ENCODE assay signal across 25 cellular contexts in the genomic region with DNA sequence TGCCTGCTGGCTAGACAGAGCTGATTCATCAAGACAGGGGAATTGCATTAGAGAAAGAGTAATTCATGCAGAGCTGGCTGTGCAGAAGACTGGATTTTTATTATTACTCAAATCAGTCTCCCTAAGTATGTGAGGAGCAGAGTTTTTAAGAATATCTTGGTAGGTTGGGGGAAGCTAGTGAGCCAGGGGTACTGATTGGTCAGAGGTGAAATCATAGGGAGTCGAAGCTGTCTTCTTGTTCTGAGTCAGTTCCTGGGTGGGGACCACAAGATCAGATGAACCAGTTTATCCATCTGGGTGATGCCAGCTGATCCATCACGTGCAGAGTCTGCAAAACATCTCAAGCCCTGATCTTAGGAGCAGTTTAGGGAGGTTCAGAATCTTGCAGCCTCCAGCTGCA. TPM values are rescaled to one million over a fixed set of nuclear protein-coding genes. Genes with fewer than 3 reads are reported as not detected.
"Had no signal": no experiment of that assay in that cellular context is flagged by ENCODE, and none has a peak within 500 bp of the region (broad histone marks: within the 10 kb centered on the region; RNA-seq: fewer than 3 reads in every experiment).

No MANE protein-coding gene starts in this region.

- H3K27me3 ChIP-seq: brain microvascular endothelial cell, MG63, SJCRH30 had no signal

- H3K9me3 ChIP-seq: MG63, SJCRH30, SK-N-SH had no signal

- H3K4me3 ChIP-seq: MG63, PC-9, SJCRH30 had no signal

- H2AFZ ChIP-seq: PC-9 had no signal

- H3K36me3 ChIP-seq: brain microvascular endothelial cell, MG63, SJCRH30 had no signal

- H3K4me1 ChIP-seq: SJCRH30 had no signal

- DNase-seq: activated CD4-positive, CD25-positive, alpha-beta regulatory T cell; activated CD8-positive, alpha-beta memory T cell treated with anti-CD3 and anti-CD28 coated beads, Interleukin-2, amount 50 U/mL, for 4 hours; activated CD8-positive, alpha-beta T cell treated with anti-CD3 and anti-CD28 coated beads for 36 hours; activated gamma-delta T cell treated with Interleukin-2 at 50 U/mL for 16 hours; activated naive CD4-positive, alpha-beta T cell treated with anti-CD3 and anti-CD28 coated beads, Interleukin-2, amount 10 ng/mL, durations not matched to agents 7 days and 5 days; activated naive CD8-positive, alpha-beta T cell treated with anti-CD3 and anti-CD28 coated beads for 36 hours; activated T-cell treated with anti-CD3 and anti-CD28 coated beads, Interleukin-2, amount 50 U/mL, for 72 hours; brain microvascular endothelial cell; caudate nucleus; MG63; NCI-H1105; NCI-H1436; NCI-H1694 treated with DMSO at 0.1 percent for 48 hours; NCI-H2081; NCI-H510A treated with DMSO at 0.1 percent for 48 hours; NCI-H69; PC-9; Right ventricle myocardium superior; SJCRH30; SK-N-SH had no signal

- H3K27ac ChIP-seq: brain microvascular endothelial cell, PC-9, RWPE1, SJCRH30, VCaP had no signal

- H3K4me2 ChIP-seq: PC-9, SK-N-SH had no signal

- ATAC-seq: activated CD8-positive, alpha-beta T cell treated with anti-CD3 and anti-CD28 coated beads for 36 hours; activated T-cell treated with anti-CD3 and anti-CD28 coated beads, Interleukin-2, amount 50 U/mL, for 72 hours had no signal

- H3K9ac ChIP-seq: SK-N-SH had no signal

RNA-seq across cellular contexts. Expression of a gene that starts 39.8 kb away (rescaled TPM):
- total RNA-seq: activated CD8-positive, alpha-beta T cell treated with anti-CD3 and anti-CD28 coated beads for 36 hours; activated naive CD8-positive, alpha-beta T cell treated with anti-CD3 and anti-CD28 coated beads for 36 hours; activated T-cell treated with anti-CD3 and anti-CD28 coated beads, Interleukin-2, amount 50 U/mL, for 72 hours; activated T-helper 2 cell treated with anti-CD3 and anti-CD28 coated beads, Interferon-gamma antibody, Interleukin-2, Interleukin-4, amounts not matched to agents 10 μg/mL and 5 μg/mL and 100 μg/mL, durations not matched to agents 14 hours and 24 hours and 36 hours; cerebellum; PC-9; Right ventricle myocardium superior; SJCRH30; T-helper 2 cell treated with Interferon-gamma antibody and Interleukin-4, amounts not matched to agents 100 ng/mL and 5 ng/mL, for 36 hours had no signal
- polyA plus RNA-seq: SK-N-SH had no signal
